ENCODE assay signal across 21 cellular contexts in the genomic region with DNA sequence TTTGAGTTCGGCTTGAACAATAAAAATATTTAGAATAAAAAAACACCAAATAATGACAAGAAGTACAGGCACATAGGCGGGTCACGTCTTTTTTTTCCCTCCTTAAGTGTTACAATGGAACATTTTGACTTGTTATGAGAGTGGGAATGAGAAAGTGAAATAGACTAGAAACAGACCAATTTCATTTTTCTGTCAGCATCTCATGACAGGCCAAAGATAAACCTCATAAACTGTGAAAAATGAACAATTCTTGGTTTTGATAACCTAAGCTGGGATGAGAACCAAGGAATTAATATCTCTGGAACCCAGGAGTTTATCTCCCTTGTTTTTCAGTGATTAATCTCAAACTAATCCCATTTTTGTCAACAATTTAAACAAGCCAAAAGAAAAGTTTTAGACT.
"Had no signal": no experiment of that assay in that cellular context is flagged by ENCODE, and none has a peak within 500 bp of the region (broad histone marks: within the 10 kb centered on the region; RNA-seq: fewer than 3 reads in every experiment).

No MANE protein-coding gene starts in this region.

- H3K4me1 ChIP-seq: SJCRH30 had no signal

- H3K36me3 ChIP-seq: MG63, SJCRH30 had no signal

- H3K27me3 ChIP-seq: MG63 had no signal

- H3K9me3 ChIP-seq: MG63, SJCRH30 had no signal

- DNase-seq: IMR-90, Karpas-422, KG1, MG63, NCI-H1092, NCI-H1105 treated with DMSO at 0.1 percent for 48 hours, NCI-H1417 treated with DMSO at 0.1 percent for 48 hours, NCI-H146, NCI-H1694 treated with DMSO at 0.1 percent for 48 hours, NCI-H1930, NCI-H2081, NCI-H2107, NCI-H2227 treated with DMSO at 0.1 percent for 48 hours, NCI-H524, NCI-H526 treated with DMSO at 0.1 percent for 48 hours, NCI-H748 treated with DMSO at 0.1 percent for 48 hours, RPMI8226, SHP77 treated with DMSO at 0.1 percent for 48 hours, SJCRH30 had no signal

- ATAC-seq: HepG2, SK-N-SH treated with all-trans-retinoic acid at 6 μM for 48 hours had no signal

- H3K4me3 ChIP-seq: MG63, SJCRH30 had no signal

- H3K27ac ChIP-seq: SJCRH30 had no signal
